ENCODE assay signal across 24 cellular contexts in the genomic region with DNA sequence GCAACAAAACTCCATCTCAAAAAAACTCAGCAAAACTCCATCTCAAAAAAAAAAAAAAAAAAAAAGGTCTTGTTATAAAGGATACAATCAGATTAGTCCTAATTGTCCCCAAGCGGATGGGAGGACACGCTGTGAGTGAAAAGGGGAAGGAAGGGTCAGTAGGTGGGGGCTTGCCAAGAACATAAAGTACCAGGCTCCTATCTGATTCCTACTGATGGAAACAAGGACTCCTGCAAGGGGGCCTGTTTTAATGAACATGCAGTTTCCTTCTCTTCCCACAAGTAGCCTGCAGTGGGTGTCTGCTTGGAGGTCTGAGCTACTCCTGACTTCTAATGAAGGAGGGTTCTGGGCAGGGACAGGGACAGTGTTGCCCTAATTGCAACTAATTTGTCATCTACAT. TPM values are rescaled to one million over a fixed set of nuclear protein-coding genes. Genes with fewer than 3 reads are reported as not detected.
"Had no signal": no experiment of that assay in that cellular context is flagged by ENCODE, and none has a peak within 500 bp of the region (broad histone marks: within the 10 kb centered on the region; RNA-seq: fewer than 3 reads in every experiment).

No MANE protein-coding gene starts in this region.

- H3K27ac ChIP-seq: breast epithelium, PC-9 had no signal

- H3K27ac Mint-ChIP-seq: activated CD8-positive, alpha-beta T cell treated with anti-CD3 and anti-CD28 coated beads, Interleukin-2, amount 10 ng/mL, durations not matched to agents 7 days and 5 days; activated naive CD8-positive, alpha-beta T cell treated with anti-CD3 and anti-CD28 coated beads, Interleukin-2, amount 10 ng/mL, durations not matched to agents 7 days and 5 days; WTC11 had no signal

- H3K4me3 Mint-ChIP-seq: activated CD8-positive, alpha-beta T cell treated with anti-CD3 and anti-CD28 coated beads, Interleukin-2, amount 10 ng/mL, durations not matched to agents 7 days and 5 days; activated naive CD8-positive, alpha-beta T cell treated with anti-CD3 and anti-CD28 coated beads, Interleukin-2, amount 10 ng/mL, durations not matched to agents 7 days and 5 days; WTC11 had no signal

- H3K4me1 Mint-ChIP-seq: activated naive CD8-positive, alpha-beta T cell treated with anti-CD3 and anti-CD28 coated beads, Interleukin-2, amount 10 ng/mL, durations not matched to agents 7 days and 5 days; WTC11 had no signal

- H3K4me3 ChIP-seq: adrenal gland, breast epithelium, PC-9 had no signal

- H3K36me3 ChIP-seq: adrenal gland, breast epithelium had no signal

- DNase-seq: activated CD4-positive, alpha-beta T cell treated with anti-CD3 and anti-CD28 coated beads for 48 hours; activated CD4-positive, alpha-beta T cell treated with anti-CD3 and anti-CD28 coated beads, Interleukin-2, amount 50 U/mL, for 4 hours; activated CD4-positive, CD25-positive, alpha-beta regulatory T cell treated with anti-CD3 and anti-CD28 coated beads, Interleukin-2, amount 50 U/mL, for 72 hours; activated CD8-positive, alpha-beta memory T cell treated with anti-CD3 and anti-CD28 coated beads, Interleukin-2, amount 50 U/mL, for 48 hours; activated CD8-positive, alpha-beta T cell treated with anti-CD3 and anti-CD28 coated beads, Interleukin-2, amount 10 ng/mL, durations not matched to agents 7 days and 5 days; activated naive CD4-positive, alpha-beta T cell treated with anti-CD3 and anti-CD28 coated beads, Interleukin-2, amount 50 U/mL, for 16 hours; activated naive CD8-positive, alpha-beta T cell treated with anti-CD3 and anti-CD28 coated beads, Interleukin-2, amount 10 ng/mL, durations not matched to agents 7 days and 5 days; activated T-cell treated with anti-CD3 and anti-CD28 coated beads, Interleukin-2, amount 50 U/mL, for 1 hour; anterior cingulate cortex; Karpas-422; MM.1S; NCI-H1105; NCI-H1436; NCI-H1694 treated with DMSO at 0.1 percent for 48 hours; NCI-H2029 treated with DMSO at 0.1 percent for 48 hours; NCI-H446; NCI-H524 treated with DMSO at 0.1 percent for 48 hours; PC-9; SHP77 treated with DMSO at 0.1 percent for 48 hours; T-helper 1 cell had no signal

- H3K9me3 Mint-ChIP-seq: WTC11 had no signal

- H3K9me3 ChIP-seq: adrenal gland, breast epithelium had no signal

- H3K27me3 ChIP-seq: adrenal gland, breast epithelium had no signal

- H3K36me3 Mint-ChIP-seq: activated naive CD8-positive, alpha-beta T cell treated with anti-CD3 and anti-CD28 coated beads, Interleukin-2, amount 10 ng/mL, durations not matched to agents 7 days and 5 days; WTC11 had no signal

- H3K4me1 ChIP-seq: adrenal gland, breast epithelium had no signal

- H3K27me3 Mint-ChIP-seq: activated naive CD8-positive, alpha-beta T cell treated with anti-CD3 and anti-CD28 coated beads, Interleukin-2, amount 10 ng/mL, durations not matched to agents 7 days and 5 days had no signal

RNA-seq across cellular contexts. Expression of gene SCG2, which starts 7.9 kb away (rescaled TPM):
- total RNA-seq: activated CD8-positive, alpha-beta T cell treated with anti-CD3 and anti-CD28 coated beads, Interleukin-2, amount 10 ng/mL, durations not matched to agents 7 days and 5 days; activated naive CD8-positive, alpha-beta T cell treated with anti-CD3 and anti-CD28 coated beads, Interleukin-2, amount 10 ng/mL, durations not matched to agents 7 days and 5 days; T-helper 2 cell treated with Interferon-gamma antibody and Interleukin-4, amounts not matched to agents 100 ng/mL and 5 ng/mL, for 36 hours had no signal
